Comparison of ENCODE assay signal across 8 cellular contexts in the genomic region with DNA sequence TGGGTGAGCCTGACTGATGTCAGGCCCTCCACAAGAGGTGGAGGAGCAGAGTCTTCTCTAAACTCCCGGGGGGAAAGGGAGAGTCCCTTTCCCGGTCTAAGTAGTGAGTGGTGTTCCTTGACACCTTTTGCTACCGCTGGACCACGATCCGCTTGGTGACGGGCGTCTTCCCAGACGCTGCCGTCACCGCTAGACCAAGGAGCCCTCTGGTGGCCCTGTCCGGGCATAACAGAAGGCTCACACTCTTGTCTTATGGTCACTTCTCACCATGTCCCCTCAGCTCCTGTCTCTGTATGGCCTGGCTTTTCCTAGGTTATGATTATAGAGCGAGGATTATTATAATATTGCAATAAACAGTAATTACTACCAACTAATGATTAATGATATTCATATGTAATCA. TPM values are rescaled to one million over a fixed set of nuclear protein-coding genes. Genes with fewer than 3 reads are reported as not detected.
DNase-seq lines count a peak whose midpoint lies in the region; ATAC-seq and TF ChIP-seq lines count a peak whose summit lies in the region.
"Not testable (repeated sequence)": the region's sequence is repeated elsewhere in the genome, so short reads cannot be mapped to it uniquely, and the experiment has no call there.

No MANE protein-coding gene starts in this region.

- peak; percentile 46; the same call in 2 of the 3 replicates for ATAC-seq in SK-N-SH treated with all-trans-retinoic acid at 6 μM for 48 hours
- ATAC-seq in left cardiac atrium, natural killer cell: not testable (repeated sequence)

- H3K27me3 Mint-ChIP-seq in natural killer cell (ENCODE audit: low read depth in 2 of 2): not testable (repeated sequence)

- H3K27ac ChIP-seq in 22Rv1; caudate nucleus (ENCODE audit: low read depth, low read length): not testable (repeated sequence)

- intact Hi-C loops in left cardiac atrium (cut with DNase I) (loop anchor here in 1 of 2 donors (10.0 kb wide), 1 partner anchor 88 kb away; the partner anchor contains the start of gene SPATA2L), natural killer cell (cut with micrococcal nuclease) (loop anchor here (1.0 kb wide), 2 partner anchors 87 to 93 kb away; no protein-coding TSS in a partner anchor)

- H3K27ac Mint-ChIP-seq in natural killer cell: peak overlapping the region in 1 of 2 donors; percentile 53

- H3K36me3 Mint-ChIP-seq in natural killer cell: not testable (repeated sequence)

- H3K9me3 Mint-ChIP-seq in natural killer cell: not testable (repeated sequence)

- TF ChIP-seq CTCF in 22Rv1 (IDR thresholded peaks at IDR 0.05): peak; percentile 66
- peak; percentile 66 for TF ChIP-seq CTCF in GM12873 (IDR thresholded peaks at IDR 0.05; ENCODE audit: insufficient read depth, low read depth, low read length, missing control alignments)
- TF ChIP-seq CTCF in natural killer cell (IDR thresholded peaks at IDR 0.05): peak; percentile 83

- H3K4me1 Mint-ChIP-seq in natural killer cell: peaks cover 11 to 13% of the 10 kb centered on the region in 2 donors

- DNase-seq in activated T-cell treated with anti-CD3 and anti-CD28 coated beads for 4 hours (peak; percentile 46), caudate nucleus (lab: John Stamatoyannopoulos, UW) (peak in 41 of 61 donors; percentile 4 to 74 (median 33)), left cardiac atrium (peak; percentile 54), natural killer cell (peak; percentile 49)
- peak; percentile 49 for DNase-seq in stimulated activated CD4-positive, alpha-beta T cell treated with anti-CD3 and anti-CD28 coated beads, Interleukin-2, amount 100 ng/mL, for 4 hours (ENCODE audit: low read depth)

- H3K4me3 Mint-ChIP-seq in natural killer cell: not testable (repeated sequence)

RNA-seq across cellular contexts. Expression of gene FANCA, which starts 23.4 kb away (rescaled TPM):
- total RNA-seq in left cardiac atrium (1 to 10 TPM; 3.6 to 4.4 TPM), natural killer cell (10 to 100 TPM; 43.3 to 45.4 (median 45.1) TPM)

RNA-seq across cellular contexts. Expression of gene SPIRE2, which starts 35.2 kb away (rescaled TPM):
- total RNA-seq in left cardiac atrium (1 to 10 TPM; 1.2 to 2.0 TPM), natural killer cell (1 to 10 TPM; 4.5 to 8.7 (median 6.5) TPM)

Comparison
In these comparisons a context has a peak if more than half of its experiments do, and no peak if none do; other contexts are left out.
1. RNA of gene FANCA, which starts 23.4 kb away (total RNA-seq): 43.3 to 45.4 TPM in natural killer cell; 3.6 to 4.4 TPM in left cardiac atrium; every median in the first group is over 4 times any median in the second.
2. Peak in every context shown above with its lines, with median percentiles within 50 percentile points of each other: CTCF ChIP-seq and DNase-seq.